In the genomic region with DNA sequence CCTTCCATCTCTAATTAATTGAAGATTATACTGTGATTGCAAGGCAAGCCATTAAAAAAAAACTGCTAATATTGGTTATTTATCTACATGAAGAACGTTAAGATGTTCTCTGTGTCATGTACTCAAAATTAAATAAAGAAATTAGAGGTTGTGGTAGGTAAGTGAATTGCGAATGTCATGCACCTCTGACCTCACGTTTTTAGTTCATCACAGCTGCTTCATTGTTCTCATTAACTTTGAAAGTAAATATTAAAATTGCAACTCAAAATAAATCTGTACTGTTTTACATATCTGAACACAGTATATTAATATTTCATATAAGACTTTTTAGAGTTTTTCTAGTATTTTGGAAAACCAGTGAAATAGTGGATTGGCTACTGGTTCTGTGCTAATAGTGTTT, we compare ENCODE assay signal across 21 cellular contexts.
DNase-seq lines count a peak whose midpoint lies in the region; ATAC-seq and TF ChIP-seq lines count a peak whose summit lies in the region.
"Had no signal": no experiment of that assay in that cellular context is flagged by ENCODE, and none has a peak within 500 bp of the region (broad histone marks: within the 10 kb centered on the region; RNA-seq: fewer than 3 reads in every experiment).

No MANE protein-coding gene starts in this region.

- peaks cover 30% of the 10 kb centered on the region for H3K36me3 Mint-ChIP-seq in activated CD4-positive, alpha-beta T cell treated with anti-CD3 and anti-CD28 coated beads for 36 hours (ENCODE audit: low read depth)
- H3K36me3 Mint-ChIP-seq in CD8-positive, alpha-beta T cell, result peaks cover 58% of the 10 kb centered on the region
- peaks cover 5 to 24% of the 10 kb centered on the region in 2 donors for H3K36me3 Mint-ChIP-seq in activated naive CD4-positive, alpha-beta T cell treated with anti-CD3 and anti-CD28 coated beads, Interleukin-2, amount 50 U/mL, for 72 hours
- H3K36me3 Mint-ChIP-seq in nephron (ENCODE audit: low read depth), result peaks cover 24% of the 10 kb centered on the region

- H3K27me3 ChIP-seq in CD8-positive, alpha-beta T cell (ENCODE audit: insufficient read depth, low read length), result no peaks in the 10 kb centered on the region
- no peaks in the 10 kb centered on the region for H3K27me3 ChIP-seq in aorta (ENCODE audit: control insufficient read depth in 1 of 2, insufficient read depth in 2 of 2, low read length in 1 of 2)
- H3K27me3 ChIP-seq: adrenal gland, cardiac muscle cell, esophagus muscularis mucosa, suprapubic skin had no signal

- H3K4me1 ChIP-seq in CD8-positive, alpha-beta T cell (ENCODE audit: insufficient read depth, low read length), result peaks cover 59% of the 10 kb centered on the region
- H3K4me1 ChIP-seq in aorta (ENCODE audit: control insufficient read depth in 1 of 2, insufficient read depth in 2 of 2, low read length in 2 of 2), result peaks cover 3 to 7% of the 10 kb centered on the region in 2 donors

- WGBS in aorta, 2 donors, result 79 to 84% methylated on average over 3 of the region's 3 CpGs

- peak overlapping the region; percentile 79 for H3K27ac Mint-ChIP-seq in activated CD4-positive, alpha-beta T cell treated with anti-CD3 and anti-CD28 coated beads for 36 hours
- H3K27ac Mint-ChIP-seq in CD8-positive, alpha-beta T cell, result peak overlapping the region; percentile 94
- H3K27ac Mint-ChIP-seq in activated naive CD4-positive, alpha-beta T cell treated with anti-CD3 and anti-CD28 coated beads, Interleukin-2, amount 50 U/mL, for 72 hours, result peak overlapping the region; percentile 75 to 100
- H3K27ac Mint-ChIP-seq in nephron, result peak overlapping the region in 2 of 3 experiments; percentile 43 to 47
- H3K27ac Mint-ChIP-seq: progenitor cell of endocrine pancreas had no signal

- intact Hi-C loops in activated CD4-positive, alpha-beta T cell treated with anti-CD3 and anti-CD28 coated beads for 36 hours (cut with DNase I, micrococcal nuclease), result loop anchor here in 1 of 2 experiments (5.0 kb wide), 2 partner anchors 293 to 368 kb away; no protein-coding TSS in a partner anchor
- intact Hi-C loops in CD8-positive, alpha-beta T cell (cut with DNase I, micrococcal nuclease), result loop anchor here in 1 of 2 experiments (10.0 kb wide), 1 partner anchor 216 kb away; no protein-coding TSS in a partner anchor
- intact Hi-C loops in aorta (cut with DNase I), result loop anchor here in 1 of 2 donors (10.0 kb wide), 2 partner anchors 76 to 196 kb away; no protein-coding TSS in a partner anchor
- intact Hi-C loops in head of caudate nucleus (cut with DNase I), result no loop called here

- no peak for TF ChIP-seq CTCF in CD8-positive, alpha-beta T cell (IDR thresholded peaks at IDR 0.05)
- TF ChIP-seq CTCF in nephron (IDR thresholded peaks at IDR 0.05; ENCODE audit: unreplicated experiment in 3 of 3), result no peak

- CTCF ChIA-PET in activated CD4-positive, alpha-beta T cell treated with anti-CD3 and anti-CD28 coated beads for 36 hours (lab: Charles Lee), result interaction anchor here (1.8 to 6.4 kb wide), 2 partner anchors 10 to 42 kb away, joined by 4 to 50 read pairs; no protein-coding TSS in a partner anchor
- CTCF ChIA-PET in CD8-positive, alpha-beta T cell (lab: Charles Lee), result interaction anchor here (0.5 to 1.8 kb wide), 2 partner anchors 10 to 29 kb away, joined by 4 to 7 read pairs; no protein-coding TSS in a partner anchor

- POLR2A ChIA-PET in activated CD4-positive, alpha-beta T cell treated with anti-CD3 and anti-CD28 coated beads for 36 hours (lab: Charles Lee), result no interaction called here
- POLR2A ChIA-PET in CD8-positive, alpha-beta T cell (lab: Charles Lee), result interaction anchor here (1.7 kb wide), 1 partner anchor 10 kb away, joined by 7 read pairs; no protein-coding TSS in a partner anchor

- no peak for ATAC-seq in activated CD4-positive, alpha-beta T cell treated with anti-CD3 and anti-CD28 coated beads for 36 hours
- ATAC-seq in CD8-positive, alpha-beta T cell, result no peak
- no peak for ATAC-seq in activated naive CD4-positive, alpha-beta T cell treated with anti-CD3 and anti-CD28 coated beads, Interleukin-2, amount 50 U/mL, for 72 hours
- ATAC-seq in aorta (ENCODE audit: low FRiP score) (no peak), HG03097 (IDR thresholded peaks at IDR 0.05; ENCODE audit: low FRiP score, unreplicated experiment) (no peak)

- DNase-seq in activated CD4-positive, alpha-beta T cell treated with anti-CD3 and anti-CD28 coated beads for 36 hours, result no peak
- DNase-seq in activated CD4-positive, alpha-beta T cell treated with anti-CD3 and anti-CD28 coated beads, Interleukin-2, amount 50 U/mL, for 1 hour, result no peak
- DNase-seq in CD8-positive, alpha-beta T cell, result no peak
- DNase-seq in activated naive CD4-positive, alpha-beta T cell treated with anti-CD3 and anti-CD28 coated beads, Interleukin-2, amount 50 U/mL, for 72 hours (ENCODE audit: low spot score in 2 of 2), result no peak
- DNase-seq in aorta (no peak), head of caudate nucleus (no peak)
- DNase-seq: adrenal gland; KG1; NCI-H1048; NCI-H2107; NCI-H526 treated with DMSO at 0.1 percent for 48 hours; small intestine; stimulated activated CD4-positive, alpha-beta T cell treated with anti-CD3 and anti-CD28 coated beads, Interleukin-4, amount 100 ng/mL, for 4 hours; T-helper 9 cell had no signal

- no peaks in the 10 kb centered on the region for H3K9me3 ChIP-seq in CD8-positive, alpha-beta T cell (ENCODE audit: low read length)
- H3K9me3 ChIP-seq in aorta (ENCODE audit: control insufficient read depth, low read length), result no peaks in the 10 kb centered on the region
- H3K9me3 ChIP-seq: adrenal gland, esophagus muscularis mucosa, suprapubic skin had no signal

- H3K36me3 ChIP-seq in CD8-positive, alpha-beta T cell (ENCODE audit: insufficient read depth, low read length), result peaks cover 5% of the 10 kb centered on the region
- peaks cover 0 to 3% of the 10 kb centered on the region in 2 donors for H3K36me3 ChIP-seq in aorta (ENCODE audit: control insufficient read depth in 1 of 2, insufficient read depth in 2 of 2, low read length in 1 of 2)
- H3K36me3 ChIP-seq: cardiac muscle cell had no signal

- no peaks in the 10 kb centered on the region for H3K27me3 Mint-ChIP-seq in activated CD4-positive, alpha-beta T cell treated with anti-CD3 and anti-CD28 coated beads for 36 hours
- H3K27me3 Mint-ChIP-seq in CD8-positive, alpha-beta T cell (ENCODE audit: low read depth), result no peaks in the 10 kb centered on the region
- no peaks in the 10 kb centered on the region for H3K27me3 Mint-ChIP-seq in nephron (ENCODE audit: low read depth)
- H3K27me3 Mint-ChIP-seq: progenitor cell of endocrine pancreas had no signal

- H3K27ac ChIP-seq in CD8-positive, alpha-beta T cell (ENCODE audit: low read depth, low read length), result no peak overlapping the region
- H3K27ac ChIP-seq in aorta (ENCODE audit: low read depth in 1 of 2, low read length in 2 of 2), result no peak overlapping the region
- H3K27ac ChIP-seq: adrenal gland, cardiac muscle cell, suprapubic skin had no signal

- no peak overlapping the region for H3K4me3 ChIP-seq in CD8-positive, alpha-beta T cell (ENCODE audit: low read depth, low read length)
- no peak overlapping the region for H3K4me3 ChIP-seq in aorta (ENCODE audit: low read length in 2 of 2)
- H3K4me3 ChIP-seq: adrenal gland, cardiac muscle cell, esophagus muscularis mucosa, lung, suprapubic skin had no signal

- peaks cover 61% of the 10 kb centered on the region for H3K4me1 Mint-ChIP-seq in activated CD4-positive, alpha-beta T cell treated with anti-CD3 and anti-CD28 coated beads for 36 hours
- H3K4me1 Mint-ChIP-seq in CD8-positive, alpha-beta T cell (ENCODE audit: low read depth), result peaks cover 74% of the 10 kb centered on the region
- H3K4me1 Mint-ChIP-seq in nephron, result peaks cover 34% of the 10 kb centered on the region

- H3K9me3 Mint-ChIP-seq in activated CD4-positive, alpha-beta T cell treated with anti-CD3 and anti-CD28 coated beads for 36 hours (ENCODE audit: low read depth), result no peaks in the 10 kb centered on the region
- no peaks in the 10 kb centered on the region for H3K9me3 Mint-ChIP-seq in CD8-positive, alpha-beta T cell
- no peaks in the 10 kb centered on the region for H3K9me3 Mint-ChIP-seq in activated naive CD4-positive, alpha-beta T cell treated with anti-CD3 and anti-CD28 coated beads, Interleukin-2, amount 50 U/mL, for 72 hours
- H3K9me3 Mint-ChIP-seq in nephron, result no peaks in the 10 kb centered on the region

- peak overlapping the region; percentile 12 for H3K4me3 Mint-ChIP-seq in activated CD4-positive, alpha-beta T cell treated with anti-CD3 and anti-CD28 coated beads for 36 hours
- no peak overlapping the region for H3K4me3 Mint-ChIP-seq in CD8-positive, alpha-beta T cell
- H3K4me3 Mint-ChIP-seq in nephron, result no peak overlapping the region
